ENCODE assay signal across 10 cellular contexts in the genomic region with DNA sequence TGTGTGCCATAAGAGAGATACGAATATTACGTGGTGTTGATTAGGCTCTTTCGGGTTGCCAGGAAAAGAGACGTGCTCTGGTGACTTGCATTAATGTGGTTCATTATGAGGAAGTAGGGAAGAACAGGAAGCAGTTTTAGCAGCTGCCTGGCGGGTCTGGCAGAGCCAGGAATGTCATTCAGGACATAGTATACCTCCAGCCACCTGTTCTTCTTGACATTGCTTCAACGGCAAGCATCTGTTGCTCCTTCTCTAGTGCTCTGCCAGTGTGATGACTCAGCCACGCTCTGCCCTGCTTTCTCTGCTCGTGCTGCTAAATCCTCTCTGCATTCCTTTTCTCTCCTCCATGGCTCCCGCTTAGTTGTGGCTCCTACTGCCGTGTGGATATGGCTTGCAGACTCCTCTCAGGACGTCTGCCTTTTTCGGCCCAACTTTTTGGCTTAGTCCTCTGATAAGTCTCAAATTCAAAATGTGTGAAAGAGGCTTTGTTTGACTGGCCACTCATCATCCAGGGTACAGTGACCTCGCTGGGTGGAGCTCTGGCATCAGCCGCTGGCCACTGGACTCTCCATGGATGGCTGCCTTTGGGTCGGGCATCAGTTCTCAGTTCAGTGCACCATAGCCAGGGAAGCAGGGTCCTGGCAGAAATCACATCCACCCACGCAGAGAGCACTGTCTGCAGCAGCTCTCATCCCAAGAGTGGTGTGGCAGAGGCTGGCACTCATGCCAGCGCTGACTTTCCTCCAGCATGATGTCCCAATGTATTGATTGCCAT.
DNase-seq lines count a peak whose midpoint lies in the region; TF ChIP-seq lines count a peak whose summit lies in the region.
"Had no signal": no experiment of that assay in that cellular context is flagged by ENCODE, and none has a peak within 500 bp of the region (broad histone marks: within the 10 kb centered on the region; RNA-seq: fewer than 3 reads in every experiment).

No MANE protein-coding gene starts in this region.

- peak; percentile 57 for DNase-seq in DMS 273 treated with DMSO at 0.1 percent for 48 hours (lab: John Stamatoyannopoulos, UW)
- DNase-seq in NCI-H524 (lab: John Stamatoyannopoulos, UW): peak; percentile 80 to 96
- peak; percentile 35 for DNase-seq in epithelial cell of proximal tubule (ENCODE audit: low read depth)
- no peak for DNase-seq in osteoblast (ENCODE audit: insufficient read length, low spot score, missing footprints)
- no peak for DNase-seq in T-helper 9 cell
- no peak for DNase-seq in stomach
- no peak for DNase-seq in prostate gland (ENCODE audit: low spot score)
- DNase-seq in NAMALWA (ENCODE audit: low spot score): no peak
- DNase-seq: activated gamma-delta T cell; CD8-positive, alpha-beta memory T cell had no signal

- peak overlapping the region; percentile 23 for H3K4me2 ChIP-seq in osteoblast (ENCODE audit: insufficient read depth, low read length)

- H3K27me3 ChIP-seq in osteoblast (ENCODE audit: insufficient read depth, low read length) (peaks cover 3% of the 10 kb centered on the region), stomach (no peaks in the 10 kb centered on the region), prostate gland (replicated peaks; ENCODE audit: insufficient read depth) (no peaks in the 10 kb centered on the region)

- no peak for TF ChIP-seq CTCF in epithelial cell of proximal tubule (conservative IDR thresholded peaks at IDR 0.05; ENCODE audit: low read depth, low read length)
- no peak for TF ChIP-seq CTCF in osteoblast (IDR thresholded peaks at IDR 0.05; ENCODE audit: extremely low read depth, low read depth, low read length)
- TF ChIP-seq CTCF in stomach (IDR thresholded peaks at IDR 0.05): no peak
- no peak for TF ChIP-seq CTCF in prostate gland (IDR thresholded peaks at IDR 0.05)

- TF ChIP-seq EP300 in stomach (IDR thresholded peaks at IDR 0.05): no peak

- H3K36me3 ChIP-seq in osteoblast (ENCODE audit: insufficient read depth, low read length): no peaks in the 10 kb centered on the region
- H3K36me3 ChIP-seq in stomach: no peaks in the 10 kb centered on the region
- H3K36me3 ChIP-seq in prostate gland: no peaks in the 10 kb centered on the region

- H2AFZ ChIP-seq in osteoblast (ENCODE audit: low read length): peak overlapping the region; percentile 32

- H3K9me3 ChIP-seq in osteoblast (ENCODE audit: low read depth, low read length) (no peaks in the 10 kb centered on the region), stomach (no peaks in the 10 kb centered on the region), prostate gland (no peaks in the 10 kb centered on the region)

- H3K4me1 ChIP-seq in osteoblast (ENCODE audit: insufficient read depth, low read length): no peaks in the 10 kb centered on the region
- H3K4me1 ChIP-seq in stomach: peaks cover 0 to 11% (median 0%) of the 10 kb centered on the region in 4 donors
- H3K4me1 ChIP-seq in prostate gland (replicated peaks): no peaks in the 10 kb centered on the region

- intact Hi-C loops in stomach (cut with DNase I; ENCODE audit: low total_unique reads): no loop called here
- intact Hi-C loops in prostate gland (cut with DNase I): no loop called here

- no peaks in the 10 kb centered on the region for H3K79me2 ChIP-seq in osteoblast (ENCODE audit: insufficient read depth, low read length)

- peak overlapping the region; percentile 29 for H3K4me3 ChIP-seq in epithelial cell of proximal tubule (ENCODE audit: low read depth, low read length)
- H3K4me3 ChIP-seq in osteoblast (ENCODE audit: insufficient read depth, low read length): peak overlapping the region; percentile 6
- no peak overlapping the region for H3K4me3 ChIP-seq in stomach
- no peak overlapping the region for H3K4me3 ChIP-seq in prostate gland

- H3K27ac ChIP-seq in osteoblast (ENCODE audit: low read depth, low read length) (no peak overlapping the region), stomach (no peak overlapping the region), prostate gland (no peak overlapping the region)

- H4K20me1 ChIP-seq in osteoblast (ENCODE audit: insufficient read depth, low read length): no peaks in the 10 kb centered on the region

- TF ChIP-seq POLR2A in stomach (IDR thresholded peaks at IDR 0.05) (no peak), prostate gland (IDR thresholded peaks at IDR 0.05) (no peak)

- 68 to 76% (median 74%) methylated on average over 17 of the region's 17 CpGs for WGBS in stomach, 5 donors
- 74% methylated on average over 17 of the region's 17 CpGs for WGBS in prostate gland

Comparison
In these comparisons a context has a peak if more than half of its experiments do, and no peak if none do; other contexts are left out.
1. DNase-seq: peak in DMS 273 treated with DMSO at 0.1 percent for 48 hours (single experiment), NCI-H524 (2 of 2) and epithelial cell of proximal tubule (single experiment); none in osteoblast (single experiment), T-helper 9 cell (single experiment), stomach (single experiment), prostate gland (single experiment) and NAMALWA (single experiment).
2. H3K4me3 ChIP-seq: peak in epithelial cell of proximal tubule (single experiment) and osteoblast (single experiment); none in stomach (0 of 4) and prostate gland (0 of 2).